1 cellular context compared by ENCODE assay signal in genomic region chr1:225772323-225772768, GRCh38.
TF ChIP-seq lines count a peak whose summit lies in the region.

No MANE protein-coding gene starts in this region.

TF ChIP-seq in HepG2, 621 proteins besides CTCF, POLR2A, EP300 and RAD21 (continued from another document):
- 0 out of 2 replicates have a peak, but pooled peaks have one; percentile 24 for TF ChIP-seq CEBPB (IDR thresholded peaks at IDR 0.05; ENCODE audit: borderline replicate concordance, low read depth, low read length)
- peak in 1 of 2 experiments; percentile 69; a peak in 1 of 4 replicates for TF ChIP-seq HMGXB4 (CRISPR knock-in tag; IDR thresholded peaks at IDR 0.05; ENCODE audit: borderline replicate concordance in 1 of 2, low read depth in 1 of 2)
- TF ChIP-seq SALL2 (CRISPR knock-in tag; IDR thresholded peaks at IDR 0.05): peak; percentile 48; the same call in 1 of the 2 replicates
- TF ChIP-seq BORCS8-MEF2B (CRISPR knock-in tag; IDR thresholded peaks at IDR 0.05): peak; percentile 54; the same call in 1 of the 2 replicates
- peak; percentile 44; the same call in 1 of the 2 replicates for TF ChIP-seq MIXL1 (CRISPR knock-in tag; IDR thresholded peaks at IDR 0.05)
- TF ChIP-seq DPF2 (CRISPR knock-in tag; IDR thresholded peaks at IDR 0.05; ENCODE audit: borderline replicate concordance, low read depth): no peak
- TF ChIP-seq ZNF737 (CRISPR knock-in tag; IDR thresholded peaks at IDR 0.05; ENCODE audit: borderline replicate concordance): no peak
- TF ChIP-seq ZNF446 (CRISPR knock-in tag; IDR thresholded peaks at IDR 0.05): no peak
- TF ChIP-seq GTF2F1 (IDR thresholded peaks at IDR 0.05; ENCODE audit: low read length): no peak
- peak; percentile 90 for TF ChIP-seq ZBTB33 (CRISPR knock-in tag; IDR thresholded peaks at IDR 0.05)
- no peak for TF ChIP-seq ZNF235 (CRISPR knock-in tag; IDR thresholded peaks at IDR 0.05; ENCODE audit: borderline replicate concordance)
- TF ChIP-seq ZNF672 (CRISPR knock-in tag; IDR thresholded peaks at IDR 0.05): no peak
- TF ChIP-seq ZNF501 (CRISPR knock-in tag; IDR thresholded peaks at IDR 0.05): peak; percentile 56
- TF ChIP-seq PHF20 (CRISPR knock-in tag; IDR thresholded peaks at IDR 0.05): peak; percentile 17; the same call in 1 of the 2 replicates
- no peak for TF ChIP-seq ZNF782 (CRISPR knock-in tag; IDR thresholded peaks at IDR 0.05; ENCODE audit: borderline replicate concordance)
- TF ChIP-seq KAT8 (CRISPR knock-in tag; IDR thresholded peaks at IDR 0.05): peak; percentile 75
- TF ChIP-seq ZNF644 (CRISPR knock-in tag; IDR thresholded peaks at IDR 0.05; ENCODE audit: low read depth): peak; percentile 27; the same call in 1 of the 2 replicates
- TF ChIP-seq HDAC1 (CRISPR knock-in tag; IDR thresholded peaks at IDR 0.05): 0 out of 2 replicates have a peak, but pooled peaks have one; percentile 29
- TF ChIP-seq CERS6 (CRISPR knock-in tag; IDR thresholded peaks at IDR 0.05): no peak
- peak; percentile 55; the same call in 1 of the 2 replicates for TF ChIP-seq HOXA5 (CRISPR knock-in tag; IDR thresholded peaks at IDR 0.05)
- TF ChIP-seq YEATS2 (CRISPR knock-in tag; IDR thresholded peaks at IDR 0.05; ENCODE audit: borderline replicate concordance): no peak
- TF ChIP-seq SMC3 (IDR thresholded peaks at IDR 0.05; ENCODE audit: low read length): peak; percentile 98
- TF ChIP-seq PRDM15 (CRISPR knock-in tag; IDR thresholded peaks at IDR 0.05): no peak
- TF ChIP-seq KLF16 (CRISPR knock-in tag; IDR thresholded peaks at IDR 0.05): 0 out of 4 replicates have a peak, but pooled peaks of 1 of the 2 experiments have one; percentile 44
- peak; percentile 19; the same call in 1 of the 2 replicates for TF ChIP-seq HMG20A (CRISPR knock-in tag; IDR thresholded peaks at IDR 0.05; ENCODE audit: borderline replicate concordance)
- no peak for TF ChIP-seq TSC22D2 (CRISPR knock-in tag; IDR thresholded peaks at IDR 0.05; ENCODE audit: borderline replicate concordance)
- no peak; the same call in 1 of the 2 replicates for TF ChIP-seq ZMYM4 (CRISPR knock-in tag; IDR thresholded peaks at IDR 0.05)
- 0 out of 2 replicates have a peak, but pooled peaks have one; percentile 39 for TF ChIP-seq RCOR2 (CRISPR knock-in tag; IDR thresholded peaks at IDR 0.05)
- peak; percentile 77 for TF ChIP-seq XRCC5 (optimal IDR thresholded peaks at IDR 0.05; ENCODE audit: low read length)
TF ChIP-seq in HepG2: peak in this region for 91.
